In genomic region chr19:7871530-7872305, GRCh38 we compare ENCODE assay signal across 1 cellular context.
A peak's percentile ranks its signal among the peaks of the same experiment; 100 is the strongest.
TF ChIP-seq lines count a peak whose summit lies in the region.

No MANE protein-coding gene starts in this region.

TF ChIP-seq in HepG2, 621 proteins besides CTCF, POLR2A, EP300 and RAD21 (continued from another document and continues in another):
- TF ChIP-seq USF2 (IDR thresholded peaks at IDR 0.05; ENCODE audit: low read depth, low read length) (no peak), USF2 (CRISPR knock-in tag; IDR thresholded peaks at IDR 0.05; ENCODE audit: borderline replicate concordance) (no peak), ZXDC (CRISPR knock-in tag; IDR thresholded peaks at IDR 0.05) (no peak), TEAD2 (CRISPR knock-in tag; IDR thresholded peaks at IDR 0.05) (no peak), ZNF878 (CRISPR knock-in tag; IDR thresholded peaks at IDR 0.05) (no peak), ZNF34 (CRISPR knock-in tag; IDR thresholded peaks at IDR 0.05; ENCODE audit: borderline replicate concordance) (0 out of 2 replicates have a peak, but pooled peaks have one; percentile 28), ZNF781 (CRISPR knock-in tag; IDR thresholded peaks at IDR 0.05; ENCODE audit: borderline replicate concordance, not compliant biosample characterization) (no peak), ARID3A (IDR thresholded peaks at IDR 0.05; ENCODE audit: low read depth, low read length) (no peak), ZFP91 (CRISPR knock-in tag; IDR thresholded peaks at IDR 0.05; ENCODE audit: borderline replicate concordance) (peak; percentile 50; the same call in 1 of the 2 replicates), HNF1B (CRISPR knock-in tag; IDR thresholded peaks at IDR 0.05) (0 out of 2 replicates have a peak, but pooled peaks have one; percentile 57), ZNF816 (CRISPR knock-in tag; IDR thresholded peaks at IDR 0.05; ENCODE audit: borderline replicate concordance) (no peak), NKX3-1 (CRISPR knock-in tag; IDR thresholded peaks at IDR 0.05) (no peak), HCFC1 (IDR thresholded peaks at IDR 0.05; ENCODE audit: low read depth, low read length) (no peak), BATF2 (CRISPR knock-in tag; IDR thresholded peaks at IDR 0.05) (no peak), ARNT2 (CRISPR knock-in tag; IDR thresholded peaks at IDR 0.05; ENCODE audit: low read depth) (no peak; the same call in 1 of the 2 replicates), ZNF773 (CRISPR knock-in tag; IDR thresholded peaks at IDR 0.05; ENCODE audit: borderline replicate concordance) (no peak), E2F5 (CRISPR knock-in tag; conservative IDR thresholded peaks at IDR 0.05) (no peak), ZNF569 (CRISPR knock-in tag; IDR thresholded peaks at IDR 0.05; ENCODE audit: borderline replicate concordance) (no peak), ZFX (CRISPR knock-in tag; IDR thresholded peaks at IDR 0.05; ENCODE audit: low read depth) (peak; percentile 23; the same call in 1 of the 2 replicates), TFAP4 (IDR thresholded peaks at IDR 0.05; ENCODE audit: borderline replicate concordance, low read depth) (peak; percentile 92), ZNF512B (CRISPR knock-in tag; IDR thresholded peaks at IDR 0.05; ENCODE audit: borderline replicate concordance) (no peak), SOX13 (IDR thresholded peaks at IDR 0.05) (0 out of 2 replicates have a peak, but pooled peaks have one; percentile 17), SOX13 (CRISPR knock-in tag; conservative IDR thresholded peaks at IDR 0.05 in 1 of 2, IDR thresholded peaks at IDR 0.05 in 1 of 2) (no peak), NONO (IDR thresholded peaks at IDR 0.05) (no peak), NONO (CRISPR knock-in tag; conservative IDR thresholded peaks at IDR 0.05) (no peak), ZNF414 (CRISPR knock-in tag; IDR thresholded peaks at IDR 0.05) (no peak), FOXA1 (IDR thresholded peaks at IDR 0.05) (no peak), FOXA1 (CRISPR knock-in tag; IDR thresholded peaks at IDR 0.05) (no peak), ZNF263 (CRISPR knock-in tag; IDR thresholded peaks at IDR 0.05) (no peak), ZNF333 (CRISPR knock-in tag; IDR thresholded peaks at IDR 0.05; ENCODE audit: borderline replicate concordance) (no peak), U2AF2 (IDR thresholded peaks at IDR 0.05; ENCODE audit: low read depth, low read length) (no peak), ZNF557 (CRISPR knock-in tag; IDR thresholded peaks at IDR 0.05) (no peak), MXD1 (CRISPR knock-in tag; IDR thresholded peaks at IDR 0.05) (no peak), ZBTB14 (CRISPR knock-in tag; IDR thresholded peaks at IDR 0.05) (no peak), TFDP2 (CRISPR knock-in tag; IDR thresholded peaks at IDR 0.05) (no peak), ZNF431 (CRISPR knock-in tag; IDR thresholded peaks at IDR 0.05; ENCODE audit: borderline replicate concordance, low read depth) (no peak), POLR2AphosphoS5 (IDR thresholded peaks at IDR 0.05; ENCODE audit: low read depth, low read length) (no peak; the same call in 1 of the 2 replicates), ZNF546 (CRISPR knock-in tag; conservative IDR thresholded peaks at IDR 0.05) (no peak), ZNF772 (CRISPR knock-in tag; IDR thresholded peaks at IDR 0.05) (0 out of 2 replicates have a peak, but pooled peaks have one; percentile 25), TAF15 (IDR thresholded peaks at IDR 0.05; ENCODE audit: low read depth, low read length, poor library complexity, severe bottlenecking) (no peak), ZNF33B (CRISPR knock-in tag; IDR thresholded peaks at IDR 0.05) (no peak), PHB2 (IDR thresholded peaks at IDR 0.05; ENCODE audit: partially characterized antibody) (no peak), ZNF891 (CRISPR knock-in tag; IDR thresholded peaks at IDR 0.05) (no peak), ZNF235 (CRISPR knock-in tag; IDR thresholded peaks at IDR 0.05; ENCODE audit: borderline replicate concordance) (no peak), ZNF83 (CRISPR knock-in tag; IDR thresholded peaks at IDR 0.05; ENCODE audit: borderline replicate concordance) (no peak)
